Comparison of ENCODE assay signal across 21 cellular contexts in genomic region chr3:57160731-57161086, GRCh38. TPM values are rescaled to one million over a fixed set of nuclear protein-coding genes. Genes with fewer than 3 reads are reported as not detected.
DNase-seq lines count a peak whose midpoint lies in the region; ATAC-seq and TF ChIP-seq lines count a peak whose summit lies in the region.
"Had no signal": no experiment of that assay in that cellular context is flagged by ENCODE, and none has a peak within 500 bp of the region (broad histone marks: within the 10 kb centered on the region; RNA-seq: fewer than 3 reads in every experiment).

No MANE protein-coding gene starts in this region.

- TF ChIP-seq POLR2A in spleen (IDR thresholded peaks at IDR 0.05): no peak

- H3K27me3 Mint-ChIP-seq in central memory CD8-positive, alpha-beta T cell: peaks cover 51% of the 10 kb centered on the region

- H3K4me1 Mint-ChIP-seq in central memory CD8-positive, alpha-beta T cell: peaks cover 24% of the 10 kb centered on the region

- H3K9me3 ChIP-seq in HEK293 (ENCODE audit: control insufficient read depth, insufficient read depth, low read depth, low read length): no peaks in the 10 kb centered on the region
- H3K9me3 ChIP-seq in spleen: no peaks in the 10 kb centered on the region
- H3K9me3 ChIP-seq: Caco-2, mucosa of descending colon, tibial artery had no signal

- peaks cover under 1% of the 10 kb centered on the region for H3K36me3 Mint-ChIP-seq in central memory CD8-positive, alpha-beta T cell (ENCODE audit: insufficient read depth)

- CTCF ChIA-PET in HEK293 (lab: Yijun Ruan, JAX): interaction anchor here (0.5 to 1.5 kb wide), 5 partner anchors 9 to 1371 kb away, joined by 3 read pairs; no protein-coding TSS in a partner anchor

- H3K27ac Mint-ChIP-seq in central memory CD8-positive, alpha-beta T cell (ENCODE audit: low read depth): peak overlapping the region; percentile 60
- H3K27ac Mint-ChIP-seq: activated CD4-positive, alpha-beta T cell treated with anti-CD3 and anti-CD28 coated beads for 36 hours; activated CD8-positive, alpha-beta memory T cell treated with anti-CD3 and anti-CD28 coated beads, Interleukin-2, amount 10 ng/mL, durations not matched to agents 7 days and 5 days; activated T-helper 2 cell treated with anti-CD3 and anti-CD28 coated beads, Interferon-gamma antibody, Interleukin-2, Interleukin-4, amounts not matched to agents 10 μg/mL and 5 μg/mL and 100 μg/mL, durations not matched to agents 14 hours and 24 hours and 36 hours had no signal

- H3K4me3 ChIP-seq in HEK293 (ENCODE audit: low read depth, low read length) (no peak overlapping the region), spleen (no peak overlapping the region)
- H3K4me3 ChIP-seq: mucosa of descending colon, tibial artery had no signal

- H3K27ac ChIP-seq in HEK293 (ENCODE audit: extremely low read depth, low read depth, low read length): no peak overlapping the region
- H3K27ac ChIP-seq in spleen: peak overlapping the region in 5 of 8 donors; percentile 6 to 56 (median 34)
- H3K27ac ChIP-seq: tibial artery had no signal

- POLR2A ChIA-PET in HEK293 (lab: Yijun Ruan, JAX): no interaction called here

- no peaks in the 10 kb centered on the region for H3K36me3 ChIP-seq in HEK293 (ENCODE audit: control insufficient read depth in 2 of 2, insufficient read depth in 1 of 2, low read length in 2 of 2)
- H3K36me3 ChIP-seq in spleen: no peaks in the 10 kb centered on the region
- H3K36me3 ChIP-seq: tibial artery had no signal

- WGBS in spleen, 5 donors: 55 to 71% (median 63%) methylated on average over 2 of the region's 2 CpGs

- intact Hi-C loops in spleen (cut with DNase I; ENCODE audit: low total_unique reads): no loop called here

- H3K4me3 Mint-ChIP-seq in central memory CD8-positive, alpha-beta T cell: no peak overlapping the region
- H3K4me3 Mint-ChIP-seq: activated CD4-positive, alpha-beta T cell treated with anti-CD3 and anti-CD28 coated beads for 36 hours; activated CD8-positive, alpha-beta memory T cell treated with anti-CD3 and anti-CD28 coated beads, Interleukin-2, amount 10 ng/mL, durations not matched to agents 7 days and 5 days had no signal

- DNase-seq in central memory CD8-positive, alpha-beta T cell (ENCODE audit: low spot score in 2 of 2): no peak
- DNase-seq in islet precursor cell (peak; percentile 68), spleen (no peak), SIG-M5 (lab: John Stamatoyannopoulos, UW) (no peak), NCI-H510A (lab: John Stamatoyannopoulos, UW) (no peak)
- DNase-seq: activated CD4-positive, alpha-beta T cell treated with anti-CD3 and anti-CD28 coated beads for 36 hours; activated CD8-positive, alpha-beta memory T cell treated with anti-CD3 and anti-CD28 coated beads, Interleukin-2, amount 10 ng/mL, durations not matched to agents 7 days and 5 days; AML-193; Caco-2; EL; left colon; NCI-H1092; NCI-H2029 treated with DMSO at 0.1 percent for 48 hours; NCI-H510A treated with DMSO at 0.1 percent for 48 hours; SW 1271; tibial artery had no signal

- H3K4me1 ChIP-seq in HEK293 (ENCODE audit: control insufficient read depth, insufficient read depth, low read length) (peaks cover 6% of the 10 kb centered on the region; the same call in 1 of the 2 replicates), spleen (peaks cover 12 to 60% (median 39%) of the 10 kb centered on the region in 6 donors)

- H3K27me3 ChIP-seq in spleen (replicated peaks in 1 of 7): peaks cover 0 to 79% (median 17%) of the 10 kb centered on the region in 7 donors
- H3K27me3 ChIP-seq: tibial artery had no signal

- TF ChIP-seq CTCF in HEK293 (tag by site-specific recombination; IDR thresholded peaks at IDR 0.05): no peak
- no peak for TF ChIP-seq CTCF in spleen (IDR thresholded peaks at IDR 0.05 in 8 of 11, conservative IDR thresholded peaks at IDR 0.05 in 3 of 11)

- ATAC-seq in central memory CD8-positive, alpha-beta T cell (replicated peaks; ENCODE audit: extremely low read depth, poor library complexity, severe bottlenecking): no peak
- ATAC-seq in GM19467 (IDR thresholded peaks at IDR 0.05; ENCODE audit: unreplicated experiment) (no peak), GM19324 (IDR thresholded peaks at IDR 0.05; ENCODE audit: low FRiP score, unreplicated experiment) (no peak)
- ATAC-seq: activated CD4-positive, alpha-beta T cell treated with anti-CD3 and anti-CD28 coated beads for 36 hours; activated CD8-positive, alpha-beta memory T cell treated with anti-CD3 and anti-CD28 coated beads, Interleukin-2, amount 10 ng/mL, durations not matched to agents 7 days and 5 days; mucosa of descending colon had no signal

- H3K9me3 Mint-ChIP-seq in central memory CD8-positive, alpha-beta T cell: no peaks in the 10 kb centered on the region
- H3K9me3 Mint-ChIP-seq: activated T-helper 2 cell treated with anti-CD3 and anti-CD28 coated beads, Interferon-gamma antibody, Interleukin-2, Interleukin-4, amounts not matched to agents 10 μg/mL and 5 μg/mL and 100 μg/mL, durations not matched to agents 14 hours and 24 hours and 36 hours had no signal

TF ChIP-seq in HEK293, 187 proteins besides CTCF, POLR2A, EP300 and RAD21:
- TF ChIP-seq ZBTB48 (tag by site-specific recombination; IDR thresholded peaks at IDR 0.05): no peak
- TF ChIP-seq ZBTB20 (tag by site-specific recombination; IDR thresholded peaks at IDR 0.05): peak; percentile 76

RNA-seq across cellular contexts. Expression of gene IL17RD, which starts 4.4 kb away (rescaled TPM):
- 10 to 100 TPM in 1 of 7 donors, 1 to 10 TPM in 6; 1.7 to 15.9 (median 3.8) TPM for total RNA-seq in spleen
- under 1 TPM; 0.20 to 0.58 (median 0.35) TPM for polyA plus RNA-seq in spleen

RNA-seq across cellular contexts. Expression of gene HESX1, which starts 39.1 kb away (rescaled TPM):
- total RNA-seq in spleen: 1 to 10 TPM in 4 of 7 donors, under 1 TPM in 1, not detected in 2; 0.70 to 1.8 (median 1.3) TPM
- 1 to 10 TPM; 2.4 to 3.4 (median 3.2) TPM for polyA plus RNA-seq in spleen
